8 cellular contexts compared by ENCODE assay signal in the genomic region with DNA sequence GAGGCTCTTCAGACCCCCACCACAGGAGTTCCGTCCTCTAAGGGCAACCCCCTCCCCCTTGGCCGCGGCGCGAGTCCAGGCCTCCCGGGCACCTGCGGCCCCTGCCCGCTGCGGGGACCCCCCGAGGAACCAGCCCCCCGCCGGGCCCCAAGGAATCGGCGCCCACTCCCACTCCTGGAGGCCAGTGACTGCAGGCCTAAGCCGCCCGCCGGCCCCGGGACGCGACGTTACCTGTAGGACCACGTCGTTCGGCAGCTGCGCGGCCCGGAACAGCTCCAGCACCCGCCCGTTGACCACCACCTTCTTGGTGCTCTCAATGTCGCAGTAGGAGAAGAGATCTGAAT. TPM values are rescaled to one million over a fixed set of nuclear protein-coding genes. Genes with fewer than 3 reads are reported as not detected.
DNase-seq lines count a peak whose midpoint lies in the region; ATAC-seq and TF ChIP-seq lines count a peak whose summit lies in the region.

No MANE protein-coding gene starts in this region.

- H3K27me3 Mint-ChIP-seq in activated naive CD4-positive, alpha-beta T cell treated with anti-CD3 and anti-CD28 coated beads, Interleukin-2, amount 50 U/mL, for 24 hours: no peaks in the 10 kb centered on the region

- intact Hi-C loops in Right ventricle myocardium superior (cut with DNase I): loop anchor here (5.0 kb wide), 1 partner anchor 175 kb away; no protein-coding TSS in a partner anchor
- intact Hi-C loops in sciatic nerve (cut with DNase I): loop anchor here (10.0 kb wide), 1 partner anchor 172 kb away; no protein-coding TSS in a partner anchor

- no peaks in the 10 kb centered on the region for H3K36me3 Mint-ChIP-seq in activated naive CD4-positive, alpha-beta T cell treated with anti-CD3 and anti-CD28 coated beads, Interleukin-2, amount 50 U/mL, for 24 hours

- H3K4me1 Mint-ChIP-seq in activated naive CD4-positive, alpha-beta T cell treated with anti-CD3 and anti-CD28 coated beads, Interleukin-2, amount 50 U/mL, for 24 hours: peaks cover 9% of the 10 kb centered on the region

- peak overlapping the region; percentile 30 for H3K27ac Mint-ChIP-seq in activated naive CD4-positive, alpha-beta T cell treated with anti-CD3 and anti-CD28 coated beads, Interleukin-2, amount 50 U/mL, for 24 hours

- TF ChIP-seq CTCF in GM10266 (IDR thresholded peaks at IDR 0.05; ENCODE audit: control insufficient read depth, insufficient read depth, low read depth, missing control alignments): no peak

- ATAC-seq in Right ventricle myocardium superior (ENCODE audit: poor library complexity) (peak; percentile 4), sciatic nerve (peak; percentile 5), HG03565 (IDR thresholded peaks at IDR 0.05; ENCODE audit: unreplicated experiment) (no peak)

- H3K4me3 Mint-ChIP-seq in activated naive CD4-positive, alpha-beta T cell treated with anti-CD3 and anti-CD28 coated beads, Interleukin-2, amount 50 U/mL, for 24 hours: peak overlapping the region; percentile 86

- no peaks in the 10 kb centered on the region for H3K9me3 Mint-ChIP-seq in activated naive CD4-positive, alpha-beta T cell treated with anti-CD3 and anti-CD28 coated beads, Interleukin-2, amount 50 U/mL, for 24 hours

- TF ChIP-seq POLR2A in erythroblast (IDR thresholded peaks at IDR 0.05; ENCODE audit: low read length): no peak

- DNase-seq in activated naive CD4-positive, alpha-beta T cell (lab: John Stamatoyannopoulos, UW): no peak
- DNase-seq in T-helper 9 cell (peak; percentile 1), Right ventricle myocardium superior (peak; percentile 60), sciatic nerve (ENCODE audit: low spot score) (peak; percentile 63), erythroblast (lab: John Stamatoyannopoulos, UW) (no peak), GM10266 (ENCODE audit: extremely low spot score) (no peak)

RNA-seq across cellular contexts. Expression of a gene that starts 0.8 kb away (rescaled TPM):
- total RNA-seq in Right ventricle myocardium superior (31.0 TPM), sciatic nerve (46.7 TPM)

RNA-seq across cellular contexts. Expression of a gene that starts 41.3 kb away (rescaled TPM):
- total RNA-seq in Right ventricle myocardium superior (6.6 TPM), sciatic nerve (8.5 TPM)

Comparison
In these comparisons a context has a peak if more than half of its experiments do, and no peak if none do; other contexts are left out.
1. DNase-seq: peak in T-helper 9 cell (single experiment), Right ventricle myocardium superior (single experiment) and sciatic nerve (single experiment); none in activated naive CD4-positive, alpha-beta T cell (0 of 4), erythroblast (0 of 2) and GM10266 (single experiment).